In the genomic region with DNA sequence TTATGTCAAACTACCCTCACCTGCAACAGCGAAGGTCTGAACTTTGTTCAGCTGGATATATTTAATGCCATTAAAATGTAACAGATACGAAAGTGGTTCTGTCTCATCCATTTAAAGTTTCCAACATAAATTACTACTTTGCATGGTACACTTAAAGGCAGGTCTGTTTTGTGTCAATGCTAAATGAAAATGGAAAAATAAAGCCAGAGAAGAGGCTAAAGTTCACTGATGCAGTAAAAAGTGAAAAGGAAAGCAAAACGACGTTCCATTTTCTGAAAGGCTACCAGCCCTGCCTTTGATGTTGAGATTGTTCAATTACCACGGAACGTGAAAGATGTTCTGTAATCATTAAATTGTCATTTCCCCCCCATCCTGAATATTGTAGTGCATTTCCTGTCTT, we compare ENCODE assay signal across 1 cellular context.
TF ChIP-seq lines count a peak whose summit lies in the region.

No MANE protein-coding gene starts in this region.

TF ChIP-seq in liver, 16 proteins besides CTCF, POLR2A, EP300 and RAD21:
- TF ChIP-seq, protein P1, sequence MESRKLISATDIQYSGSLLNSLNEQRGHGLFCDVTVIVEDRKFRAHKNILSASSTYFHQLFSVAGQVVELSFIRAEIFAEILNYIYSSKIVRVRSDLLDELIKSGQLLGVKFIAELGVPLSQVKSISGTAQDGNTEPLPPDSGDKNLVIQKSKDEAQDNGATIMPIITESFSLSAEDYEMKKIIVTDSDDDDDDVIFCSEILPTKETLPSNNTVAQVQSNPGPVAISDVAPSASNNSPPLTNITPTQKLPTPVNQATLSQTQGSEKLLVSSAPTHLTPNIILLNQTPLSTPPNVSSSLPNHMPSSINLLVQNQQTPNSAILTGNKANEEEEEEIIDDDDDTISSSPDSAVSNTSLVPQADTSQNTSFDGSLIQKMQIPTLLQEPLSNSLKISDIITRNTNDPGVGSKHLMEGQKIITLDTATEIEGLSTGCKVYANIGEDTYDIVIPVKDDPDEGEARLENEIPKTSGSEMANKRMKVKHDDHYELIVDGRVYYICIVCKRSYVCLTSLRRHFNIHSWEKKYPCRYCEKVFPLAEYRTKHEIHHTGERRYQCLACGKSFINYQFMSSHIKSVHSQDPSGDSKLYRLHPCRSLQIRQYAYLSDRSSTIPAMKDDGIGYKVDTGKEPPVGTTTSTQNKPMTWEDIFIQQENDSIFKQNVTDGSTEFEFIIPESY (IDR thresholded peaks at IDR 0.05) = no peak
- TF ChIP-seq NR2F2 (IDR thresholded peaks at IDR 0.05) = peak; percentile 41
